ENCODE assay signal across 18 cellular contexts in genomic region chr3:48064292-48064829, GRCh38. TPM values are rescaled to one million over a fixed set of nuclear protein-coding genes. Genes with fewer than 3 reads are reported as not detected.
A peak's percentile ranks its signal among the peaks of the same experiment; 100 is the strongest.
DNase-seq lines count a peak whose midpoint lies in the region; ATAC-seq and TF ChIP-seq lines count a peak whose summit lies in the region.
"Had no signal": no experiment of that assay in that cellular context is flagged by ENCODE, and none has a peak within 500 bp of the region (broad histone marks: within the 10 kb centered on the region; RNA-seq: fewer than 3 reads in every experiment).

No MANE protein-coding gene starts in this region.

- H3K4me1 ChIP-seq in CD4-positive, alpha-beta memory T cell (ENCODE audit: insufficient read depth, low read length), result peaks cover 12% of the 10 kb centered on the region
- peaks cover 12% of the 10 kb centered on the region for H3K4me1 ChIP-seq in IMR-90 (ENCODE audit: control insufficient read depth, insufficient read depth, low read length)
- no peaks in the 10 kb centered on the region for H3K4me1 ChIP-seq in endodermal cell (ENCODE audit: control insufficient read depth, insufficient read depth, low read length)

- H3K4me2 ChIP-seq in IMR-90 (ENCODE audit: low read depth, low read length), result no peak overlapping the region

- H3K18ac ChIP-seq in IMR-90 (ENCODE audit: low read depth, low read length), result no peak overlapping the region

- no peak overlapping the region for H2BK20ac ChIP-seq in IMR-90 (ENCODE audit: low read depth, low read length)

- H4K20me1 ChIP-seq in IMR-90 (ENCODE audit: insufficient read depth, low read length), result peaks cover 90% of the 10 kb centered on the region

- no peak overlapping the region for H3K4ac ChIP-seq in IMR-90 (ENCODE audit: low read depth, low read length)

- in situ Hi-C loops in IMR-90 (cut with MboI; ENCODE audit: low sequenced_read_pairs), result no loop called here

- peaks cover 0 to 4% (median 0%) of the 10 kb centered on the region in 8 donors for H3K9me3 Mint-ChIP-seq in CD4-positive, alpha-beta memory T cell
- peaks cover 30% of the 10 kb centered on the region for H3K9me3 Mint-ChIP-seq in endodermal cell
- peaks cover 9% of the 10 kb centered on the region for H3K9me3 Mint-ChIP-seq in nephron

- H3K9ac ChIP-seq in IMR-90 (ENCODE audit: low read depth, low read length) (no peak overlapping the region), endodermal cell (ENCODE audit: extremely low read depth, low read length, poor library complexity, severe bottlenecking) (no peak overlapping the region)

- TF ChIP-seq CTCF in IMR-90 (conservative IDR thresholded peaks at IDR 0.05; ENCODE audit: low read depth, low read length) (no peak), endodermal cell (conservative IDR thresholded peaks at IDR 0.05) (no peak), nephron (IDR thresholded peaks at IDR 0.05; ENCODE audit: unreplicated experiment in 3 of 3) (no peak), coronary artery (IDR thresholded peaks at IDR 0.05) (no peak)

- H3K56ac ChIP-seq in IMR-90 (ENCODE audit: extremely low read depth, insufficient read depth, low read length), result no peak overlapping the region

- H3K36me3 Mint-ChIP-seq in CD4-positive, alpha-beta memory T cell, result peaks cover 5 to 9% of the 10 kb centered on the region in 2 donors
- H3K36me3 Mint-ChIP-seq in endodermal cell (ENCODE audit: low read depth) (peaks cover 46% of the 10 kb centered on the region), nephron (ENCODE audit: low read depth) (peaks cover 25% of the 10 kb centered on the region)

- H3K4me1 Mint-ChIP-seq in CD4-positive, alpha-beta memory T cell, result peaks cover 26 to 35% (median 27%) of the 10 kb centered on the region in 4 donors
- H3K4me1 Mint-ChIP-seq in endodermal cell, result peaks cover 5% of the 10 kb centered on the region
- peaks cover 20% of the 10 kb centered on the region for H3K4me1 Mint-ChIP-seq in nephron
- H3K4me1 Mint-ChIP-seq: neural crest cell had no signal

- BruUV-seq in IMR-90 (replicated peaks; lab: Mats Ljungman, UMichigan), result no TSS peak

- dilution Hi-C loops in IMR-90 (cut with HindIII; ENCODE audit: low sequenced_read_pairs, unreplicated experiment), result no loop called here

- H3K27me3 ChIP-seq in CD4-positive, alpha-beta memory T cell (ENCODE audit: insufficient read depth, low read length), result no peaks in the 10 kb centered on the region
- no peaks in the 10 kb centered on the region for H3K27me3 ChIP-seq in IMR-90 (ENCODE audit: control insufficient read depth, insufficient read depth, low read length)
- H3K27me3 ChIP-seq in endodermal cell (ENCODE audit: control insufficient read depth, insufficient read depth, low read length, poor library complexity, severe bottlenecking), result no peaks in the 10 kb centered on the region
- H3K27me3 ChIP-seq: heart right ventricle, left lung, tibial artery had no signal

- no peak overlapping the region for H4K91ac ChIP-seq in IMR-90 (ENCODE audit: insufficient read depth, low read depth, low read length)

- H4K5ac ChIP-seq in IMR-90 (ENCODE audit: low read depth, low read length), result no peak overlapping the region

- peak overlapping the region in 4 of 7 donors; percentile 18 to 75 (median 64) for H3K27ac Mint-ChIP-seq in CD4-positive, alpha-beta memory T cell
- peak overlapping the region; percentile 1 for H3K27ac Mint-ChIP-seq in endodermal cell
- peak overlapping the region; percentile 23 to 61 (median 39) for H3K27ac Mint-ChIP-seq in nephron
- H3K27ac Mint-ChIP-seq: T-helper 2 cell treated with Interferon-gamma antibody and Interleukin-4, amounts not matched to agents 5 μg/mL and 100 μg/mL, for 36 hours had no signal

- no peak overlapping the region for H3K4me3 Mint-ChIP-seq in CD4-positive, alpha-beta memory T cell
- H3K4me3 Mint-ChIP-seq in endodermal cell, result no peak overlapping the region
- H3K4me3 Mint-ChIP-seq in nephron, result no peak overlapping the region
- H3K4me3 Mint-ChIP-seq: neural crest cell; T-helper 2 cell treated with Interferon-gamma antibody and Interleukin-4, amounts not matched to agents 5 μg/mL and 100 μg/mL, for 36 hours had no signal

- peak overlapping the region; percentile 11 for H2BK5ac ChIP-seq in IMR-90 (ENCODE audit: low read depth, low read length, poor library complexity, severe bottlenecking)

- H3K36me3 ChIP-seq in CD4-positive, alpha-beta memory T cell (ENCODE audit: insufficient read depth, low read length), result no peaks in the 10 kb centered on the region
- peaks cover 2% of the 10 kb centered on the region for H3K36me3 ChIP-seq in IMR-90 (ENCODE audit: control insufficient read depth, insufficient read depth, low read length)
- peaks cover 38% of the 10 kb centered on the region for H3K36me3 ChIP-seq in endodermal cell (ENCODE audit: control insufficient read depth, insufficient read depth, low read length)
- H3K36me3 ChIP-seq: left lung, tibial artery had no signal

- peaks cover 0 to 61% of the 10 kb centered on the region in 2 experiments; a peak in 2 of 4 replicates for H3K79me1 ChIP-seq in IMR-90 (ENCODE audit: low read depth in 1 of 2, low read length in 2 of 2)

- H3K14ac ChIP-seq in IMR-90 (replicated peaks; ENCODE audit: low read depth, low read length), result no peak overlapping the region

- POLR2A ChIA-PET in CD4-positive, alpha-beta memory T cell (lab: Charles Lee; ENCODE audit: partially characterized antibody), result no interaction called here
- POLR2A ChIA-PET in IMR-90 (lab: Charles Lee; ENCODE audit: unreplicated experiment), result no interaction called here

- no CpG with 5 or more reads among the region's 3 CpGs for WGBS in IMR-90 (ENCODE audit: extremely low coverage in 2 of 2, insufficient read length in 1 of 2), 2 experiments
- WGBS in endodermal cell (ENCODE audit: insufficient coverage in 1 of 2, insufficient read length in 1 of 2), 2 experiments, result 91 to 94% methylated on average over 3 of the region's 3 CpGs

- H3K4me3 ChIP-seq in CD4-positive, alpha-beta memory T cell (ENCODE audit: low read length in 2 of 2), result no peak overlapping the region
- H3K4me3 ChIP-seq in IMR-90 (ENCODE audit: insufficient read depth, low read depth, low read length), result no peak overlapping the region
- H3K4me3 ChIP-seq in endodermal cell (ENCODE audit: low read length), result peak overlapping the region; percentile 34
- no peak overlapping the region for H3K4me3 ChIP-seq in coronary artery
- H3K4me3 ChIP-seq: heart right ventricle, left lung, tibial artery had no signal

- TF ChIP-seq RAD21 in IMR-90 (IDR thresholded peaks at IDR 0.05; ENCODE audit: low read length), result no peak

- H3K9me3 ChIP-seq in CD4-positive, alpha-beta memory T cell (ENCODE audit: control insufficient read depth in 1 of 2, low read length in 2 of 2), result no peaks in the 10 kb centered on the region
- no peaks in the 10 kb centered on the region for H3K9me3 ChIP-seq in IMR-90 (ENCODE audit: control insufficient read depth, insufficient read depth, low read length)
- peaks cover 33% of the 10 kb centered on the region for H3K9me3 ChIP-seq in endodermal cell (ENCODE audit: control insufficient read depth, low read length)
- H3K9me3 ChIP-seq: heart right ventricle, left lung, tibial artery had no signal

- CTCF ChIA-PET in CD4-positive, alpha-beta memory T cell (lab: Charles Lee; ENCODE audit: partially characterized antibody), result no interaction called here
- CTCF ChIA-PET in IMR-90 (lab: Yijun Ruan, JAX), result no interaction called here

- H3K9me1 ChIP-seq in IMR-90 (ENCODE audit: insufficient read depth, low read length), result peaks cover 12% of the 10 kb centered on the region

- DNase-seq in CD4-positive, alpha-beta memory T cell, result no peak
- DNase-seq in IMR-90 (peak; percentile 27), endodermal cell (no peak), AML-193 (lab: John Stamatoyannopoulos, UW) (no peak), coronary artery (ENCODE audit: low spot score) (no peak)
- DNase-seq: DMS79; effector CD4-positive, alpha-beta T cell; heart right ventricle; left lung; NCI-H146; NCI-H524 treated with DMSO at 0.1 percent for 48 hours; small intestine; tibial artery had no signal

- H3K27ac ChIP-seq in CD4-positive, alpha-beta memory T cell (ENCODE audit: low read depth, low read length), result no peak overlapping the region
- H3K27ac ChIP-seq in IMR-90 (ENCODE audit: insufficient read depth, low read length) (no peak overlapping the region), endodermal cell (ENCODE audit: low read depth, low read length) (no peak overlapping the region), coronary artery (no peak overlapping the region)
- H3K27ac ChIP-seq: tibial artery had no signal

- intact Hi-C loops in CD4-positive, alpha-beta memory T cell (cut with micrococcal nuclease), result no loop called here
- intact Hi-C loops in IMR-90 (cut with micrococcal nuclease), result no loop called here

- no peak overlapping the region for H4K8ac ChIP-seq in IMR-90 (ENCODE audit: low read depth in 2 of 2, low read length in 2 of 2)

- no peak overlapping the region for H2AK9ac ChIP-seq in IMR-90 (replicated peaks; ENCODE audit: low read depth, low read length, poor library complexity)

- H2AK5ac ChIP-seq in IMR-90 (ENCODE audit: low read depth, low read length), result no peak overlapping the region

- no peak for TF ChIP-seq POLR2A in IMR-90 (IDR thresholded peaks at IDR 0.05; ENCODE audit: low read depth, low read length)

- H3K23ac ChIP-seq in IMR-90 (ENCODE audit: low read depth, low read length), result no peak overlapping the region

- H2BK15ac ChIP-seq in IMR-90 (ENCODE audit: low read depth, low read length), result no peak overlapping the region

- H2AFZ ChIP-seq in IMR-90 (replicated peaks; ENCODE audit: low read length, poor library complexity), result no peak overlapping the region

- H3K27me3 Mint-ChIP-seq in CD4-positive, alpha-beta memory T cell, result no peaks in the 10 kb centered on the region
- H3K27me3 Mint-ChIP-seq in endodermal cell (ENCODE audit: insufficient read depth) (no peaks in the 10 kb centered on the region), nephron (ENCODE audit: low read depth) (no peaks in the 10 kb centered on the region)

- ATAC-seq in IMR-90 (ENCODE audit: low read depth), result peak; percentile 31
- no peak for ATAC-seq in GM18858 (IDR thresholded peaks at IDR 0.05; ENCODE audit: unreplicated experiment)
- no peak for ATAC-seq in HG03439 (IDR thresholded peaks at IDR 0.05; ENCODE audit: unreplicated experiment)
- ATAC-seq: left lung had no signal

- no peak overlapping the region for H2BK120ac ChIP-seq in IMR-90 (ENCODE audit: low read depth, low read length)

TF ChIP-seq in IMR-90, 13 proteins besides CTCF, POLR2A, EP300 and RAD21 (continues in another document):
- TF ChIP-seq CHD1 (IDR thresholded peaks at IDR 0.05; ENCODE audit: low read depth, low read length) (no peak), SMC3 (IDR thresholded peaks at IDR 0.05; ENCODE audit: low read depth, low read length) (no peak), BHLHE40 (IDR thresholded peaks at IDR 0.05; ENCODE audit: low read depth, low read length) (no peak), MAZ (IDR thresholded peaks at IDR 0.05; ENCODE audit: borderline replicate concordance, low read depth, low read length) (no peak)

RNA-seq across cellular contexts. Expression of gene MAP4, which starts 48.1 kb away (rescaled TPM):
- 10 to 100 TPM; 68.5 to 72.6 TPM for total RNA-seq in CD4-positive, alpha-beta memory T cell
- 10 to 100 TPM in 1 of 2 donors, 1 to 10 TPM in 1; 4.4 to 67.1 TPM for polyA plus RNA-seq in CD4-positive, alpha-beta memory T cell
- 80.5 and 87.8 TPM in 2 replicates for total RNA-seq in IMR-90 (2012; rRNA removed)
- 216 and 229 TPM in 2 replicates for polyA plus RNA-seq in IMR-90 (2012; rRNA removed)
- 110 and 154 TPM in 2 replicates for polyA plus RNA-seq in IMR-90 (2012; cell fraction: cytosol; rRNA removed)
- 236 and 307 TPM in 2 replicates for polyA plus RNA-seq in IMR-90 (2012; cell fraction: nucleus; rRNA removed; ENCODE audit: low replicate concordance)
- 100 to 1,000 TPM; 152 to 169 TPM for total RNA-seq in endodermal cell
- 134 TPM for polyA plus RNA-seq in endodermal cell (2013, experiment 1 of 2)
- polyA plus RNA-seq in endodermal cell (2013, experiment 2 of 2), result 129 TPM

Comparison
In these comparisons a context has a peak if more than half of its experiments do, and no peak if none do; other contexts are left out.
1. H3K27ac Mint-ChIP-seq: peak in every context shown above with its lines; median percentile 64 in CD4-positive, alpha-beta memory T cell; 39 in nephron; 1 in endodermal cell.